19 cellular contexts compared by ENCODE assay signal in the genomic region with DNA sequence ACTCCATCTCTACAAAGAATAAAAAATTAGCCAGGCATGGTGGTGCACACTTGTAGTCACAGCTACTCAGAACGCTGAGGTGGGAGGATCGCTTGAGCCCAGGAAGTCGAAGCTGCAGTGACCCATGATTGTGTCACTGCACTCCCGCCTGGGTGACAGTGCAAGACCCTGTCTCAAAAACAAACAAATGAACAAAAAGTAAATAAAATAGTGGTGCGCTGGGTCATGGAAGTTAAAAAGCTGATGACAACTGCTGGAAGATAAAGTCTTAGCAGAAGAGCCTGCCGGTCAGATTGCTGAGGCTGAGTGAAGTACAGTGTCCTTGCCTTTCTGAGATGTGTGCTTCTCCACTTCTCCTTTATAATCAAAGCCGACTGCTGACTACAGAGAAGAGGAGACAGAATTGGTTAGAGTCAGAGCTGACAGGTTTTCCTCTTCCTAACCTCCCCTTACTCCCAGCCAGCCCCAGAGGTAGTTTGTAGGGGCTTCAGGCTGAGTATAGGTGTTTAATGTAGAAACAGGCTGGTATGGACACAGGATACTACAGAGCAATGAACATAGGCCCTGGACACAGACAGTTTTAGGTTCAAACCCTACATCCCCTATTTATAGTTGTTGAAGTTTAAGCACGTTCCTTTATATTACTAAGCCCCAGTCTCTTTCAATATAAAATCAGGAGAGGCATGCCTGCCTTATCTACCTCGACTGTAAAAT. TPM values are rescaled to one million over a fixed set of nuclear protein-coding genes. Genes with fewer than 3 reads are reported as not detected.
"Had no signal": no experiment of that assay in that cellular context is flagged by ENCODE, and none has a peak within 500 bp of the region (broad histone marks: within the 10 kb centered on the region; RNA-seq: fewer than 3 reads in every experiment).

No MANE protein-coding gene starts in this region.

- H3K27me3 Mint-ChIP-seq: brain; naive thymus-derived CD4-positive, alpha-beta T cell; progenitor cell of endocrine pancreas; stimulated activated memory B cell treated with anti-CD40 and anti-IgM and Interleukin-4, amounts not matched to agents 10 μg/mL and 1 μg/mL and 100 μg/mL, for 72 hours had no signal

- H3K9me3 ChIP-seq: SJSA1, suprapubic skin, upper lobe of left lung had no signal

- H3K4me3 ChIP-seq: lung, SJSA1, smooth muscle cell, suprapubic skin, upper lobe of left lung had no signal

- H3K27ac Mint-ChIP-seq: brain; endodermal cell; progenitor cell of endocrine pancreas; stimulated activated memory B cell treated with anti-CD40 and anti-IgM and Interleukin-4, amounts not matched to agents 10 μg/mL and 1 μg/mL and 100 μg/mL, for 72 hours had no signal

- H3K27ac ChIP-seq: SJSA1, suprapubic skin, upper lobe of left lung had no signal

- H3K4me1 ChIP-seq: SJSA1, suprapubic skin, upper lobe of left lung had no signal

- H3K9me3 Mint-ChIP-seq: brain; endodermal cell; naive thymus-derived CD4-positive, alpha-beta T cell; stimulated activated memory B cell treated with anti-CD40 and anti-IgM and Interleukin-4, amounts not matched to agents 10 μg/mL and 1 μg/mL and 100 μg/mL, for 72 hours had no signal

- DNase-seq: activated CD4-positive, CD25-positive, alpha-beta regulatory T cell treated with anti-CD3 and anti-CD28 coated beads, Interleukin-2, amount 50 U/mL, for 72 hours; activated gamma-delta T cell treated with Interleukin-2 at 50 U/mL for 16 hours; cerebellar nuclear complex; dermis blood vessel endothelial cell; endodermal cell; erythroblast; naive thymus-derived CD4-positive, alpha-beta T cell; nucleus accumbens; right cardiac atrium; SW 1271; upper lobe of left lung had no signal

- H3K36me3 Mint-ChIP-seq: brain had no signal

- H3K4me3 Mint-ChIP-seq: brain; endodermal cell; naive thymus-derived CD4-positive, alpha-beta T cell; stimulated activated memory B cell treated with anti-CD40 and anti-IgM and Interleukin-4, amounts not matched to agents 10 μg/mL and 1 μg/mL and 100 μg/mL, for 72 hours had no signal

- ATAC-seq: naive thymus-derived CD4-positive, alpha-beta T cell; stimulated activated memory B cell treated with anti-CD40 and anti-IgM and Interleukin-4, amounts not matched to agents 10 μg/mL and 1 μg/mL and 100 μg/mL, for 72 hours had no signal

- H3K27me3 ChIP-seq: SJSA1, suprapubic skin, upper lobe of left lung had no signal

- H3K4me2 ChIP-seq: smooth muscle cell had no signal

- H3K36me3 ChIP-seq: SJSA1 had no signal

- H3K4me1 Mint-ChIP-seq: brain, endodermal cell had no signal

RNA-seq across cellular contexts. Expression of a gene that starts 17.9 kb away (rescaled TPM):
- total RNA-seq: SJSA1 had no signal

RNA-seq across cellular contexts. Expression of a gene that starts 49.6 kb away (rescaled TPM):
- total RNA-seq: dermis blood vessel endothelial cell; endodermal cell; glomerular endothelial cell; naive thymus-derived CD4-positive, alpha-beta T cell; progenitor cell of endocrine pancreas; SJSA1; smooth muscle cell; upper lobe of left lung had no signal
- polyA plus RNA-seq: lung, smooth muscle cell had no signal
